20 cellular contexts compared by ENCODE assay signal in the genomic region with DNA sequence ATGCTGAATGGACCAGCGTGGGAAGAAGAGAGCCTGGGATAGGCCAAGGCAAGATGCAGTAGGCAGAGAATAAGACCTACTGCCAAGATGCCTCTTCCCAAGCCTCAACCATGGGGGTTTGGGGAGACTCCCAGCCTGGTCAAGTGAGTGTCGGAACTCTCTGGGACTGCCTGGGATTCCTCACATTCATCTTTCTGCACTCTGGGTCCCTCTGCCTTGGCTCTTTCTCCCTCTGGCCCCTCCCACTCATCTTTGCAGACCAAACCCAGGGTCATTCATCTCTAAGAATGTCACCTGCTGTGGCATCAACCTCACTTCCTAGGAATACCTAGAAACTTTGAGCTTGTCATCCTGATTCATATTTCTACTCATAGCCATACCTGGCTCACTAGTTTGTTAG.
A peak's percentile ranks its signal among the peaks of the same experiment; 100 is the strongest.
DNase-seq lines count a peak whose midpoint lies in the region; ATAC-seq and TF ChIP-seq lines count a peak whose summit lies in the region.
"Had no signal": no experiment of that assay in that cellular context is flagged by ENCODE, and none has a peak within 500 bp of the region (broad histone marks: within the 10 kb centered on the region; RNA-seq: fewer than 3 reads in every experiment).

No MANE protein-coding gene starts in this region.

- H3K4me1 Mint-ChIP-seq in WTC11 (peaks cover 12% of the 10 kb centered on the region), endodermal cell (peaks cover 17% of the 10 kb centered on the region), nephron (peaks cover 41% of the 10 kb centered on the region)
- peaks cover 7 to 13% of the 10 kb centered on the region in 2 donors for H3K4me1 Mint-ChIP-seq in natural killer cell treated with Interleukin-12 subunit alpha and Interleukin-12 subunit beta and Interleukin-15 and Interleukin-18, amount 100 ng/mL, for 72 hours (ENCODE audit: low read depth in 2 of 2)

- CTCF ChIA-PET in WTC11 (lab: Charles Lee): no interaction called here

- H3K27me3 Mint-ChIP-seq in WTC11 (ENCODE audit: low read depth): no peaks in the 10 kb centered on the region
- peaks cover 11% of the 10 kb centered on the region for H3K27me3 Mint-ChIP-seq in endodermal cell (ENCODE audit: insufficient read depth)
- no peaks in the 10 kb centered on the region for H3K27me3 Mint-ChIP-seq in nephron (ENCODE audit: low read depth)
- H3K27me3 Mint-ChIP-seq in natural killer cell treated with Interleukin-12 subunit alpha and Interleukin-12 subunit beta and Interleukin-15 and Interleukin-18, amount 100 ng/mL, for 72 hours: peaks cover 0 to 4% of the 10 kb centered on the region in 2 donors

- ATAC-seq in WTC11 (peak; percentile 51), GM18909 (IDR thresholded peaks at IDR 0.05; ENCODE audit: poor library complexity, unreplicated experiment) (no peak)
- ATAC-seq in natural killer cell treated with Interleukin-12 subunit alpha and Interleukin-12 subunit beta and Interleukin-15 and Interleukin-18, amount 100 ng/mL, for 72 hours: no peak
- ATAC-seq: GM12878 had no signal

- TF ChIP-seq CTCF in WTC11 (IDR thresholded peaks at IDR 0.05) (no peak), endodermal cell (conservative IDR thresholded peaks at IDR 0.05) (no peak), nephron (IDR thresholded peaks at IDR 0.05; ENCODE audit: unreplicated experiment in 3 of 3) (no peak), spleen (IDR thresholded peaks at IDR 0.05 in 8 of 11, conservative IDR thresholded peaks at IDR 0.05 in 3 of 11) (no peak)

- H3K9me3 ChIP-seq in endodermal cell (ENCODE audit: control insufficient read depth, low read length) (peaks cover 13% of the 10 kb centered on the region), spleen (no peaks in the 10 kb centered on the region)

- H3K27ac ChIP-seq in endodermal cell (ENCODE audit: low read depth, low read length) (no peak overlapping the region), spleen (no peak overlapping the region)
- H3K27ac ChIP-seq: BLaER1, C4-2B had no signal

- H3K36me3 Mint-ChIP-seq in WTC11 (peaks cover 4% of the 10 kb centered on the region), endodermal cell (ENCODE audit: low read depth) (no peaks in the 10 kb centered on the region), nephron (ENCODE audit: low read depth) (no peaks in the 10 kb centered on the region)
- H3K36me3 Mint-ChIP-seq in natural killer cell treated with Interleukin-12 subunit alpha and Interleukin-12 subunit beta and Interleukin-15 and Interleukin-18, amount 100 ng/mL, for 72 hours: no peaks in the 10 kb centered on the region

- no peak overlapping the region for H3K9ac ChIP-seq in endodermal cell (ENCODE audit: extremely low read depth, low read length, poor library complexity, severe bottlenecking)
- H3K9ac ChIP-seq: BLaER1 had no signal

- H3K27me3 ChIP-seq in endodermal cell (ENCODE audit: control insufficient read depth, insufficient read depth, low read length, poor library complexity, severe bottlenecking): no peaks in the 10 kb centered on the region
- H3K27me3 ChIP-seq in spleen (replicated peaks in 1 of 7): no peaks in the 10 kb centered on the region
- H3K27me3 ChIP-seq: BLaER1 had no signal

- H3K4me3 ChIP-seq in endodermal cell (ENCODE audit: low read length): no peak overlapping the region
- H3K4me3 ChIP-seq in spleen: no peak overlapping the region
- H3K4me3 ChIP-seq: BLaER1, GM12878 had no signal

- H3K9me3 Mint-ChIP-seq in WTC11 (peaks cover 13% of the 10 kb centered on the region), endodermal cell (peaks cover 2% of the 10 kb centered on the region), nephron (peaks cover 7% of the 10 kb centered on the region)
- H3K9me3 Mint-ChIP-seq in natural killer cell treated with Interleukin-12 subunit alpha and Interleukin-12 subunit beta and Interleukin-15 and Interleukin-18, amount 100 ng/mL, for 72 hours: peaks cover 3% of the 10 kb centered on the region
- H3K9me3 Mint-ChIP-seq: CD8-positive, alpha-beta memory T cell had no signal

- intact Hi-C loops in spleen (cut with DNase I; ENCODE audit: low total_unique reads): no loop called here

- H3K4me1 ChIP-seq in endodermal cell (ENCODE audit: control insufficient read depth, insufficient read depth, low read length) (peaks cover 9% of the 10 kb centered on the region), spleen (peaks cover 0 to 22% (median 16%) of the 10 kb centered on the region in 6 donors)

- no peak for DNase-seq in WTC11 (ENCODE audit: low spot score)
- DNase-seq in endodermal cell: peak; percentile 65
- DNase-seq in iPS-NIHi11 (ENCODE audit: low spot score): peak; percentile 10
- DNase-seq in natural killer cell treated with Interleukin-12 subunit alpha and Interleukin-12 subunit beta and Interleukin-15 and Interleukin-18, amount 100 ng/mL, for 72 hours (ENCODE audit: low spot score): no peak
- no peak for DNase-seq in spleen
- no peak for DNase-seq in NCI-H2029 treated with DMSO at 0.1 percent for 48 hours (lab: John Stamatoyannopoulos, UW)
- DNase-seq: CD4-positive, alpha-beta T cell; CD8-positive, alpha-beta memory T cell; DMS 273 treated with DMSO at 0.1 percent for 48 hours; DMS79; EL; GDM1; H7; HCEC 1CT had no signal

- POLR2A ChIA-PET in WTC11 (lab: Charles Lee): no interaction called here

- H3K27ac Mint-ChIP-seq in WTC11 (no peak overlapping the region), endodermal cell (no peak overlapping the region), nephron (peak overlapping the region; percentile 45 to 93 (median 66))
- H3K27ac Mint-ChIP-seq in natural killer cell treated with Interleukin-12 subunit alpha and Interleukin-12 subunit beta and Interleukin-15 and Interleukin-18, amount 100 ng/mL, for 72 hours: no peak overlapping the region
- H3K27ac Mint-ChIP-seq: B cell; CD4-positive, alpha-beta T cell; CD8-positive, alpha-beta memory T cell had no signal

- no peak overlapping the region for H3K4me3 Mint-ChIP-seq in WTC11
- no peak overlapping the region for H3K4me3 Mint-ChIP-seq in endodermal cell
- no peak overlapping the region for H3K4me3 Mint-ChIP-seq in nephron
- H3K4me3 Mint-ChIP-seq in natural killer cell treated with Interleukin-12 subunit alpha and Interleukin-12 subunit beta and Interleukin-15 and Interleukin-18, amount 100 ng/mL, for 72 hours: no peak overlapping the region
- H3K4me3 Mint-ChIP-seq: B cell; CD4-positive, alpha-beta T cell; CD8-positive, alpha-beta memory T cell had no signal

- H3K36me3 ChIP-seq in endodermal cell (ENCODE audit: control insufficient read depth, insufficient read depth, low read length) (no peaks in the 10 kb centered on the region), spleen (no peaks in the 10 kb centered on the region)
- H3K36me3 ChIP-seq: BLaER1 had no signal

- 91 to 96% methylated on average over 1 to 2 of the region's 2 CpGs for WGBS in endodermal cell (ENCODE audit: insufficient coverage in 1 of 2, insufficient read length in 1 of 2), 2 experiments
- 81 to 93% (median 91%) methylated on average over 2 of the region's 2 CpGs for WGBS in spleen, 5 donors

- no peak for TF ChIP-seq POLR2A in spleen (IDR thresholded peaks at IDR 0.05)

TF ChIP-seq in WTC11, 78 proteins besides CTCF, POLR2A, EP300 and RAD21 (continues in another document):
- no peak for TF ChIP-seq GRHL2 (CRISPR knock-in tag; IDR thresholded peaks at IDR 0.05; ENCODE audit: insufficient replicate concordance, severe bottlenecking)
- TF ChIP-seq CREM (CRISPR knock-in tag; IDR thresholded peaks at IDR 0.05): no peak
- TF ChIP-seq ZBTB43 (CRISPR knock-in tag; IDR thresholded peaks at IDR 0.05): no peak
- no peak for TF ChIP-seq NFYB (CRISPR knock-in tag; conservative IDR thresholded peaks at IDR 0.05; ENCODE audit: low read depth)
- TF ChIP-seq RELA (CRISPR knock-in tag; IDR thresholded peaks at IDR 0.05; ENCODE audit: borderline replicate concordance): no peak
- no peak for TF ChIP-seq IRF2 (CRISPR knock-in tag; IDR thresholded peaks at IDR 0.05; ENCODE audit: borderline replicate concordance, low read depth)
- TF ChIP-seq ARID4B (CRISPR knock-in tag; IDR thresholded peaks at IDR 0.05; ENCODE audit: borderline replicate concordance): no peak

Comparison
In these comparisons a context has a peak if more than half of its experiments do, and no peak if none do; other contexts are left out.
1. DNase-seq: peak in endodermal cell (single experiment) and iPS-NIHi11 (single experiment); none in WTC11 (single experiment), natural killer cell treated with Interleukin-12 subunit alpha and Interleukin-12 subunit beta and Interleukin-15 and Interleukin-18, amount 100 ng/mL, for 72 hours (single experiment), spleen (single experiment) and NCI-H2029 treated with DMSO at 0.1 percent for 48 hours (single experiment).
2. H3K27ac Mint-ChIP-seq: peak in nephron (3 of 3); none in WTC11 (single experiment), endodermal cell (single experiment) and natural killer cell treated with Interleukin-12 subunit alpha and Interleukin-12 subunit beta and Interleukin-15 and Interleukin-18, amount 100 ng/mL, for 72 hours (0 of 2).